ENCODE assay signal across 16 cellular contexts in genomic region chr3:55716044-55716443, GRCh38.
A peak's percentile ranks its signal among the peaks of the same experiment; 100 is the strongest.
DNase-seq lines count a peak whose midpoint lies in the region; ATAC-seq and TF ChIP-seq lines count a peak whose summit lies in the region.
"Had no signal": no experiment of that assay in that cellular context is flagged by ENCODE, and none has a peak within 500 bp of the region (broad histone marks: within the 10 kb centered on the region; RNA-seq: fewer than 3 reads in every experiment).

No MANE protein-coding gene starts in this region.

- no peak for DNase-seq in Right ventricle myocardium superior
- no peak for DNase-seq in left ventricle myocardium superior
- DNase-seq in left cardiac atrium = no peak
- no peak for DNase-seq in heart right ventricle
- no peak for DNase-seq in NK-92 (lab: John Stamatoyannopoulos, UW; ENCODE audit: unreplicated experiment)
- DNase-seq: AML-193; Caco-2; Calu3; CD4-positive, alpha-beta T cell; CD8-positive, alpha-beta T cell; DMS79 treated with DMSO at 0.1 percent for 48 hours; GF-D8 had no signal

- H3K27me3 ChIP-seq in heart right ventricle = peaks cover 0 to 8% (median 0%) of the 10 kb centered on the region in 7 donors
- H3K27me3 ChIP-seq: BLaER1 treated with 17β-estradiol and CSF1 and Interleukin-3, amounts not matched to agents 10 nM and 100 nM had no signal

- H3K4me1 ChIP-seq in heart right ventricle = peaks cover 0 to 7% (median 0%) of the 10 kb centered on the region in 9 donors
- H3K4me1 ChIP-seq: A549, Caco-2 had no signal

- no peaks in the 10 kb centered on the region for H3K9me3 ChIP-seq in heart right ventricle
- H3K9me3 ChIP-seq: A549; BLaER1 treated with 17β-estradiol and CSF1 and Interleukin-3, amounts not matched to agents 10 nM and 100 nM; Caco-2 had no signal

- intact Hi-C loops in Right ventricle myocardium superior (cut with DNase I) = loop anchor here (5.0 kb wide), 1 partner anchor 229 kb away; the partner anchor contains the start of gene WNT5A
- intact Hi-C loops in left ventricle myocardium superior (cut with micrococcal nuclease) = no loop called here
- intact Hi-C loops in left cardiac atrium (cut with DNase I) = no loop called here
- intact Hi-C loops in heart right ventricle (cut with DNase I) = loop anchor here in 1 of 10 donors (5.0 kb wide), 1 partner anchor 229 kb away; the partner anchor contains the start of gene WNT5A

- no peak overlapping the region for H3K27ac ChIP-seq in heart right ventricle
- H3K27ac ChIP-seq: 22Rv1; A549; BLaER1 treated with 17β-estradiol and CSF1 and Interleukin-3, amounts not matched to agents 10 nM and 100 nM; C4-2B had no signal

- no peak overlapping the region for H3K4me3 ChIP-seq in heart right ventricle
- H3K4me3 ChIP-seq: A549; BLaER1 treated with 17β-estradiol and CSF1 and Interleukin-3, amounts not matched to agents 10 nM and 100 nM had no signal

- no peaks in the 10 kb centered on the region for H3K36me3 ChIP-seq in heart right ventricle
- H3K36me3 ChIP-seq: BLaER1 treated with 17β-estradiol and CSF1 and Interleukin-3, amounts not matched to agents 10 nM and 100 nM had no signal

- TF ChIP-seq CTCF in heart right ventricle (IDR thresholded peaks at IDR 0.05) = no peak

- peak; percentile 48 for ATAC-seq in Right ventricle myocardium superior (ENCODE audit: poor library complexity)
- ATAC-seq in left ventricle myocardium superior = no peak
- peak; percentile 38 for ATAC-seq in left cardiac atrium
- ATAC-seq in heart right ventricle = no peak
- ATAC-seq: A549; CD8-positive, alpha-beta T cell had no signal

Comparison
In these comparisons a context has a peak if more than half of its experiments do, and no peak if none do; other contexts are left out.
1. ATAC-seq: peak in Right ventricle myocardium superior (single experiment) and left cardiac atrium (2 of 2); none in left ventricle myocardium superior (single experiment) and heart right ventricle (0 of 8).